ENCODE assay signal across 8 cellular contexts in genomic region chr12:76083246-76083735, GRCh38. TPM values are rescaled to one million over a fixed set of nuclear protein-coding genes. Genes with fewer than 3 reads are reported as not detected.
DNase-seq lines count a peak whose midpoint lies in the region; ATAC-seq and TF ChIP-seq lines count a peak whose summit lies in the region.

No MANE protein-coding gene starts in this region.

- intact Hi-C loops in lower lobe of right lung (cut with DNase I) = no loop called here

- H3K27me3 ChIP-seq in lower lobe of right lung (ENCODE audit: low read depth) = no peaks in the 10 kb centered on the region

- H3K4me1 Mint-ChIP-seq in type B pancreatic cell (ENCODE audit: unreplicated experiment) = peaks cover 34% of the 10 kb centered on the region

- peaks cover 27% of the 10 kb centered on the region for H3K36me3 Mint-ChIP-seq in type B pancreatic cell

- H3K27ac Mint-ChIP-seq in type B pancreatic cell = peak overlapping the region; percentile 84

- H3K27me3 Mint-ChIP-seq in type B pancreatic cell = no peaks in the 10 kb centered on the region

- peaks cover 10% of the 10 kb centered on the region for H3K36me3 ChIP-seq in lower lobe of right lung

- peaks cover 13% of the 10 kb centered on the region for H3K9me3 Mint-ChIP-seq in type B pancreatic cell

- ATAC-seq in lower lobe of right lung = no peak

- H3K9me3 ChIP-seq in lower lobe of right lung = peaks cover 10% of the 10 kb centered on the region

- TF ChIP-seq CTCF in astrocyte of the spinal cord (IDR thresholded peaks at IDR 0.05; ENCODE audit: low read depth, low read length) = no peak
- no peak for TF ChIP-seq CTCF in lower lobe of right lung (IDR thresholded peaks at IDR 0.05)
- no peak for TF ChIP-seq CTCF in type B pancreatic cell (conservative IDR thresholded peaks at IDR 0.05)

- H3K4me1 ChIP-seq in lower lobe of right lung = peaks cover 48% of the 10 kb centered on the region

- in situ Hi-C loops in astrocyte of the spinal cord (cut with HindIII; ENCODE audit: low sequenced_read_pairs) = no loop called here

- H3K4me3 ChIP-seq in astrocyte of the spinal cord (ENCODE audit: low read depth, low read length) (peak overlapping the region; percentile 83), lower lobe of right lung (peak overlapping the region; percentile 92)

- H3K4me3 Mint-ChIP-seq in type B pancreatic cell = peak overlapping the region; percentile 99

- DNase-seq in activated naive CD4-positive, alpha-beta T cell treated with Interleukin-2 at 50 U/mL for 16 hours = peak; percentile 13
- DNase-seq in activated naive CD4-positive, alpha-beta T cell (lab: John Stamatoyannopoulos, UW) = no peak
- no peak for DNase-seq in astrocyte of the spinal cord (ENCODE audit: low read depth, low spot score)
- DNase-seq in lower lobe of right lung = peak; percentile 30
- no peak for DNase-seq in type B pancreatic cell (ENCODE audit: extremely low spot score, unreplicated experiment)
- DNase-seq in SIG-M5 treated with dmso at 0.1 percent for 504 hours (lab: John Stamatoyannopoulos, UW; ENCODE audit: unreplicated experiment) = no peak
- no peak for DNase-seq in HuH-7.5 (ENCODE audit: low spot score)
- no peak for DNase-seq in HCEC 1CT

- peak overlapping the region; percentile 98 for H3K27ac ChIP-seq in lower lobe of right lung

RNA-seq across cellular contexts. Expression of gene NAP1L1, which starts 1.2 kb away (rescaled TPM):
- total RNA-seq in lower lobe of right lung (429 TPM), type B pancreatic cell (ENCODE audit: low replicate concordance) (563 and 883 TPM in 2 replicates)

RNA-seq across cellular contexts. Expression of gene PHLDA1, which starts 51.7 kb away (rescaled TPM):
- total RNA-seq in lower lobe of right lung (12.2 TPM), type B pancreatic cell (ENCODE audit: low replicate concordance) (67.5 and 108 TPM in 2 replicates)

Comparison
In these comparisons a context has a peak if more than half of its experiments do, and no peak if none do; other contexts are left out.
1. DNase-seq: peak in activated naive CD4-positive, alpha-beta T cell treated with Interleukin-2 at 50 U/mL for 16 hours (single experiment) and lower lobe of right lung (single experiment); none in activated naive CD4-positive, alpha-beta T cell (0 of 4), astrocyte of the spinal cord (single experiment), type B pancreatic cell (single experiment), SIG-M5 treated with dmso at 0.1 percent for 504 hours (single experiment), HuH-7.5 (single experiment) and HCEC 1CT (single experiment).